In genomic region chr10:11434323-11434722, GRCh38 we compare ENCODE assay signal across 11 cellular contexts.
DNase-seq lines count a peak whose midpoint lies in the region; ATAC-seq and TF ChIP-seq lines count a peak whose summit lies in the region.
"Had no signal": no experiment of that assay in that cellular context is flagged by ENCODE, and none has a peak within 500 bp of the region (broad histone marks: within the 10 kb centered on the region; RNA-seq: fewer than 3 reads in every experiment).

No MANE protein-coding gene starts in this region.

- TF ChIP-seq CTCF in astrocyte of the cerebellum (IDR thresholded peaks at IDR 0.05; ENCODE audit: low read depth, low read length, missing control alignments) (peak; percentile 9), nephron progenitor cell (IDR thresholded peaks at IDR 0.05) (peak; percentile 30)

- H3K4me3 Mint-ChIP-seq in nephron progenitor cell, result no peak overlapping the region
- H3K4me3 Mint-ChIP-seq: T-helper 2 cell treated with Interferon-gamma antibody and Interleukin-4, amounts not matched to agents 5 μg/mL and 100 μg/mL, for 36 hours had no signal

- in situ Hi-C loops in astrocyte of the cerebellum (cut with HindIII; ENCODE audit: low sequenced_read_pairs), result no loop called here

- H3K4me1 Mint-ChIP-seq in nephron progenitor cell, result peaks cover 56% of the 10 kb centered on the region

- no peak overlapping the region for H3K4me3 ChIP-seq in astrocyte of the cerebellum (ENCODE audit: low read depth, low read length)
- H3K4me3 ChIP-seq: pancreas had no signal

- no peaks in the 10 kb centered on the region for H3K36me3 Mint-ChIP-seq in nephron progenitor cell (ENCODE audit: low read depth)

- H3K27me3 Mint-ChIP-seq in nephron progenitor cell (ENCODE audit: low read depth, poor library complexity), result peaks cover 3% of the 10 kb centered on the region

- H3K27ac Mint-ChIP-seq in nephron progenitor cell, result no peak overlapping the region
- H3K27ac Mint-ChIP-seq: T-helper 2 cell treated with Interferon-gamma antibody and Interleukin-4, amounts not matched to agents 5 μg/mL and 100 μg/mL, for 36 hours had no signal

- ATAC-seq in GM21528 (IDR thresholded peaks at IDR 0.05; ENCODE audit: low FRiP score, unreplicated experiment), result no peak
- ATAC-seq: pancreas had no signal

- H3K9me3 Mint-ChIP-seq in nephron progenitor cell, result peaks cover 13% of the 10 kb centered on the region
- H3K9me3 Mint-ChIP-seq: T-helper 2 cell treated with Interferon-gamma antibody and Interleukin-4, amounts not matched to agents 5 μg/mL and 100 μg/mL, for 36 hours had no signal

- DNase-seq in NOMO-1 treated with DMSO at 0.1 percent for 48 hours (lab: John Stamatoyannopoulos, UW; ENCODE audit: unreplicated experiment) (peak; percentile 2), NOMO-1 (lab: John Stamatoyannopoulos, UW; ENCODE audit: unreplicated experiment in 2 of 2) (no peak), HuH-7.5 (ENCODE audit: low spot score) (peak; percentile 57), astrocyte of the cerebellum (ENCODE audit: low read depth) (no peak), nephron progenitor cell (no peak), pons (ENCODE audit: low spot score) (no peak), superior temporal gyrus (ENCODE audit: extremely low spot score) (no peak)
- DNase-seq: NCI-H2227 treated with DMSO at 0.1 percent for 48 hours, pancreas had no signal

Comparison
In these comparisons a context has a peak if more than half of its experiments do, and no peak if none do; other contexts are left out.
1. DNase-seq: peak in NOMO-1 treated with DMSO at 0.1 percent for 48 hours (single experiment) and HuH-7.5 (single experiment); none in NOMO-1 (0 of 2), astrocyte of the cerebellum (single experiment), nephron progenitor cell (single experiment), pons (single experiment) and superior temporal gyrus (single experiment).